8 cellular contexts compared by ENCODE assay signal in the genomic region with DNA sequence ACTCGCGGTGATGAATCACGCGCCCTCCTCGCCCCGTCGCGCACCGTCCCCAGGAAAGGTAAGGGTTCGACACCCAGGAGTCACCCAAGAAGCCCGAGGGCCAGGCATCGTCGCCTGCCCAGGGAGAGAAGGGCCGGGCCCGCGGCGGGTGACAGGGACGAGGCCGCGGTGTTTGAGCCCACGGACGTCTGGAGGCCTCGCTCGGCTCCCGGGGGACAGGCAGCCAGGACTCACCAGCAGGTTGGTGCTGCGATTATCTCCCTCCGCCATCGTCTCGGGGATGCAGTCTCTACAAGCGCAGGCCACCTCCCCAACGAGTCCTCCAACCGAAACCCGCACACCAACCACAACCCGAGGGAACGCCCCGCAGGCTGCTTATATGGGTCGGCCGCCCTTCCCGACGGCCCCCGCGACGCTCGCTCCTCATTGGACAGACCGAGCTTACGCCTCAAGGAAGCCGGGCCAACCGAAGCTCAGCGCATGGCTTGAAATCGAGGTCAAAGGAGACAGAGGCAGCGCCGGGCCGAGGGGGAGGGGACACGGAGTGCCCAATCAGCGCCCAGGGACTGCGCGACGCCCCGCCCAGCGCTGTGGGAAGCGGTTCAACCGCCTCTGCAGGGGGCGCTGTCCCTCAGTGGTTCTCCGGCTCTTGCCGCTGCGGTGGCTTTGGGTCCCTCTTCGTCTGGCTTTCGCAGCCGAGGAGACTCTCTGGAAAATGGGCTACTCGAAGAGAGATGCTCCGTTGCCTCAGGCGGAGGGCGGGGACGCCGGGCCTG. TPM values are rescaled to one million over a fixed set of nuclear protein-coding genes. Genes with fewer than 3 reads are reported as not detected.
DNase-seq lines count a peak whose midpoint lies in the region; TF ChIP-seq lines count a peak whose summit lies in the region.

A gene (minus strand): TSS at position 353 of the 776 bp plus-strand sequence. CDS start 83 bp downstream, at position 270.

- POLR2A ChIA-PET in SK-N-SH (lab: Yijun Ruan, JAX): interaction anchor here (0.7 to 4.9 kb wide), 11 partner anchors 9 to 266 kb away, joined by 3 to 56 read pairs (median 4); a partner anchor contains a TSS

- TF ChIP-seq RAD21 in SK-N-SH (IDR thresholded peaks at IDR 0.05; ENCODE audit: low read length): peak; percentile 61

- peak within 1 kb of the TSS; percentile 83 for H3K4me2 ChIP-seq in SK-N-SH

- CTCF ChIA-PET in SK-N-SH (lab: Yijun Ruan, JAX): interaction anchor here (0.6 to 2.1 kb wide), 21 partner anchors 8 to 182 kb away, joined by 3 to 24 read pairs (median 4); a partner anchor contains a TSS

- 7% methylated on average over 5 of the region's 75 CpGs for WGBS in SK-N-SH (ENCODE audit: low lambda C conversion rate)
- WGBS in testis, 2 donors: 1 to 3% methylated on average over 12 to 71 of the region's 75 CpGs

- TF ChIP-seq EP300 in SK-N-SH (IDR thresholded peaks at IDR 0.05; ENCODE audit: borderline replicate concordance in 1 of 2, low read depth in 1 of 2, low read length in 1 of 2): peak in 1 of 2 experiments; percentile 24; a peak in 1 of 4 replicates

- H4K20me1 ChIP-seq in SK-N-SH (ENCODE audit: insufficient read depth): peaks cover 35% of the 10 kb centered on the region

- peaks cover 24% of the 10 kb centered on the region for H3F3A ChIP-seq in SK-N-SH (replicated peaks; ENCODE audit: insufficient read depth)

- H3K27ac ChIP-seq in SK-N-SH (ENCODE audit: low read depth in 2 of 2, low read length in 1 of 2): peak within 1 kb of the TSS; percentile 86 to 96
- peak within 1 kb of the TSS; percentile 67 to 89 for H3K27ac ChIP-seq in testis

- TF ChIP-seq POLR2A in NB4 (IDR thresholded peaks at IDR 0.05; ENCODE audit: extremely low read depth, insufficient read length) (peak; percentile 98), testis (IDR thresholded peaks at IDR 0.05) (peak; percentile 100)

- peaks cover 73% of the 10 kb centered on the region for H3K4me1 Mint-ChIP-seq in HFFc6 (ENCODE audit: low read depth)
- H3K4me1 Mint-ChIP-seq in activated naive CD4-positive, alpha-beta T cell treated with anti-CD3 and anti-CD28 coated beads, Interleukin-2, amount 50 U/mL, for 24 hours: peaks cover 74% of the 10 kb centered on the region

- H3K79me2 ChIP-seq in SK-N-SH (ENCODE audit: insufficient read depth): peaks cover 64% of the 10 kb centered on the region

- peaks cover 16% of the 10 kb centered on the region for H3K27me3 Mint-ChIP-seq in HFFc6 (ENCODE audit: insufficient read depth)
- H3K27me3 Mint-ChIP-seq in activated naive CD4-positive, alpha-beta T cell treated with anti-CD3 and anti-CD28 coated beads, Interleukin-2, amount 50 U/mL, for 24 hours: no peaks in the 10 kb centered on the region

- H3K36me3 ChIP-seq in GM06990 (ENCODE audit: control insufficient read depth, insufficient read depth, low read length) (no peaks in the 10 kb centered on the region), SK-N-SH (replicated peaks in 1 of 2; ENCODE audit: control insufficient read depth in 1 of 2, insufficient read depth in 2 of 2, low read length in 1 of 2) (peaks cover 19 to 21% of the 10 kb centered on the region in 2 experiments), testis (ENCODE audit: low read depth, missing control alignments) (no peaks in the 10 kb centered on the region)

- intact Hi-C loops in testis (cut with DNase I; ENCODE audit: low total_unique reads): no loop called here

- H3K4me3 ChIP-seq in GM06990 (replicated peaks; ENCODE audit: low read depth, low read length) (peak within 1 kb of the TSS; percentile 99), NB4 (ENCODE audit: low read depth, low read length) (peak within 1 kb of the TSS; percentile 96), SK-N-SH (ENCODE audit: low read depth in 2 of 2, low read length in 1 of 2) (peak within 1 kb of the TSS; percentile 97 to 98), testis (peak within 1 kb of the TSS; percentile 84 to 88)

- peak within 1 kb of the TSS; percentile 96 for H3K9ac ChIP-seq in SK-N-SH

- peaks cover 8% of the 10 kb centered on the region for H3K9me3 Mint-ChIP-seq in HFFc6
- H3K9me3 Mint-ChIP-seq in activated naive CD4-positive, alpha-beta T cell treated with anti-CD3 and anti-CD28 coated beads, Interleukin-2, amount 50 U/mL, for 24 hours: no peaks in the 10 kb centered on the region

- H3K4me1 ChIP-seq in SK-N-SH (ENCODE audit: control insufficient read depth in 1 of 2, insufficient read depth in 2 of 2, low read depth in 1 of 2, low read length in 1 of 2) (peaks cover 11 to 38% of the 10 kb centered on the region in 2 experiments; a peak in 3 of 4 replicates), testis (peaks cover 8% of the 10 kb centered on the region)

- H3K9me3 ChIP-seq in SK-N-SH: no peaks in the 10 kb centered on the region
- H3K9me3 ChIP-seq in testis: no peaks in the 10 kb centered on the region

- H3K27me3 ChIP-seq in GM06990 (replicated peaks; ENCODE audit: control insufficient read depth, insufficient read depth, low read length): no peaks in the 10 kb centered on the region
- no peaks in the 10 kb centered on the region for H3K27me3 ChIP-seq in SK-N-SH (ENCODE audit: insufficient read depth)
- no peaks in the 10 kb centered on the region for H3K27me3 ChIP-seq in testis

- H3K9me2 ChIP-seq in SK-N-SH: no peaks in the 10 kb centered on the region

- H2AFZ ChIP-seq in SK-N-SH (ENCODE audit: low read depth): peak within 1 kb of the TSS; percentile 72

- peak within 1 kb of the TSS; percentile 97 for H3K27ac Mint-ChIP-seq in HFFc6
- H3K27ac Mint-ChIP-seq in activated naive CD4-positive, alpha-beta T cell treated with anti-CD3 and anti-CD28 coated beads, Interleukin-2, amount 50 U/mL, for 24 hours: peak within 1 kb of the TSS; percentile 97

- H3K4me3 Mint-ChIP-seq in HFFc6: peak within 1 kb of the TSS; percentile 97
- peak within 1 kb of the TSS; percentile 98 for H3K4me3 Mint-ChIP-seq in activated naive CD4-positive, alpha-beta T cell treated with anti-CD3 and anti-CD28 coated beads, Interleukin-2, amount 50 U/mL, for 24 hours

- peaks cover 48% of the 10 kb centered on the region for H3K36me3 Mint-ChIP-seq in HFFc6 (ENCODE audit: low read depth)
- peaks cover 10% of the 10 kb centered on the region for H3K36me3 Mint-ChIP-seq in activated naive CD4-positive, alpha-beta T cell treated with anti-CD3 and anti-CD28 coated beads, Interleukin-2, amount 50 U/mL, for 24 hours

- DNase-seq in GM06990 (ENCODE audit: extremely low read depth, insufficient read length): peak; percentile 99
- DNase-seq in HFFc6: peak; percentile 99
- peak; percentile 99 for DNase-seq in NB4 (ENCODE audit: low read depth)
- peak; percentile 97 for DNase-seq in SK-N-SH
- peak; percentile 100 for DNase-seq in globus pallidus (ENCODE audit: low spot score)
- peak; percentile 99 for DNase-seq in occipital lobe (lab: John Stamatoyannopoulos, UW)
- DNase-seq in testis: peak; percentile 100

- TF ChIP-seq CTCF in GM06990 (IDR thresholded peaks at IDR 0.05; ENCODE audit: insufficient read depth, low read length, poor library complexity, severe bottlenecking): peak; percentile 88
- peak; percentile 97 for TF ChIP-seq CTCF in HFFc6 (IDR thresholded peaks at IDR 0.05)
- peak; percentile 68 for TF ChIP-seq CTCF in NB4 (IDR thresholded peaks at IDR 0.05; ENCODE audit: low read depth, low read length)
- peak; percentile 88 for TF ChIP-seq CTCF in SK-N-SH (IDR thresholded peaks at IDR 0.05)
- peak; percentile 85 to 98 (median 96) for TF ChIP-seq CTCF in testis (IDR thresholded peaks at IDR 0.05)

TF ChIP-seq in SK-N-SH, 30 proteins besides CTCF, POLR2A, EP300 and RAD21 (continues in another document):
- TF ChIP-seq FOXJ3 (CRISPR knock-in tag; IDR thresholded peaks at IDR 0.05): no peak
- TF ChIP-seq, protein P1, sequence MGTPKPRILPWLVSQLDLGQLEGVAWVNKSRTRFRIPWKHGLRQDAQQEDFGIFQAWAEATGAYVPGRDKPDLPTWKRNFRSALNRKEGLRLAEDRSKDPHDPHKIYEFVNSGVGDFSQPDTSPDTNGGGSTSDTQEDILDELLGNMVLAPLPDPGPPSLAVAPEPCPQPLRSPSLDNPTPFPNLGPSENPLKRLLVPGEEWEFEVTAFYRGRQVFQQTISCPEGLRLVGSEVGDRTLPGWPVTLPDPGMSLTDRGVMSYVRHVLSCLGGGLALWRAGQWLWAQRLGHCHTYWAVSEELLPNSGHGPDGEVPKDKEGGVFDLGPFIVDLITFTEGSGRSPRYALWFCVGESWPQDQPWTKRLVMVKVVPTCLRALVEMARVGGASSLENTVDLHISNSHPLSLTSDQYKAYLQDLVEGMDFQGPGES (IDR thresholded peaks at IDR 0.05; ENCODE audit: low read depth, low read length): 0 out of 2 replicates have a peak, but pooled peaks have one; percentile 15
- no peak for TF ChIP-seq NFIC (IDR thresholded peaks at IDR 0.05; ENCODE audit: borderline replicate concordance)
- TF ChIP-seq SMC3 (IDR thresholded peaks at IDR 0.05; ENCODE audit: low read depth, low read length): peak; percentile 34
- TF ChIP-seq TAF1 (IDR thresholded peaks at IDR 0.05; ENCODE audit: borderline replicate concordance, low read depth, low read length): peak; percentile 94
- TF ChIP-seq GATA2 (CRISPR knock-in tag; IDR thresholded peaks at IDR 0.05): peak; percentile 44
- TF ChIP-seq, protein P2, sequence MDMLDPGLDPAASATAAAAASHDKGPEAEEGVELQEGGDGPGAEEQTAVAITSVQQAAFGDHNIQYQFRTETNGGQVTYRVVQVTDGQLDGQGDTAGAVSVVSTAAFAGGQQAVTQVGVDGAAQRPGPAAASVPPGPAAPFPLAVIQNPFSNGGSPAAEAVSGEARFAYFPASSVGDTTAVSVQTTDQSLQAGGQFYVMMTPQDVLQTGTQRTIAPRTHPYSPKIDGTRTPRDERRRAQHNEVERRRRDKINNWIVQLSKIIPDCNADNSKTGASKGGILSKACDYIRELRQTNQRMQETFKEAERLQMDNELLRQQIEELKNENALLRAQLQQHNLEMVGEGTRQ (IDR thresholded peaks at IDR 0.05; ENCODE audit: borderline replicate concordance, low read depth, low read length): no peak
- no peak for TF ChIP-seq TEAD4 (IDR thresholded peaks at IDR 0.05; ENCODE audit: borderline replicate concordance, insufficient read depth)

RNA-seq across cellular contexts. Expression of the gene that starts here (rescaled TPM):
- total RNA-seq in HFFc6 (2021; fragmentation: NEBNext Ultra II Directional; extraction: Animal tissue kit (Norgen Biotek cat#: 25700)): 100 to 1,000 TPM in 5 of 6 experiments, 10 to 100 TPM in 1; 92.4 to 163 (median 147) TPM
- 95.8 and 104 TPM in 2 replicates for polyA plus RNA-seq in SK-N-SH (2012; rRNA removed)
- 135 and 137 TPM in 2 replicates for polyA plus RNA-seq in SK-N-SH (2012; cell fraction: cytosol; rRNA removed)
- 27.4 and 48.5 TPM in 2 replicates for polyA plus RNA-seq in SK-N-SH (2012; cell fraction: nucleus; rRNA removed)
- 496 TPM for total RNA-seq in occipital lobe
- 100 to 1,000 TPM; 392 TPM for total RNA-seq in testis
- 219 TPM for polyA plus RNA-seq in testis (ENCODE audit: insufficient read depth, low read depth, low replicate concordance)

Comparison
In these comparisons a context has a peak if more than half of its experiments do, and no peak if none do; other contexts are left out.
1. Peak in every context shown above with its lines: DNase-seq, H3K4me3 ChIP-seq and H3K27ac ChIP-seq.